18 cellular contexts compared by ENCODE assay signal in genomic region chr1:156543066-156543465, GRCh38. TPM values are rescaled to one million over a fixed set of nuclear protein-coding genes. Genes with fewer than 3 reads are reported as not detected.
DNase-seq lines count a peak whose midpoint lies in the region; ATAC-seq and TF ChIP-seq lines count a peak whose summit lies in the region.
"Had no signal": no experiment of that assay in that cellular context is flagged by ENCODE, and none has a peak within 500 bp of the region (broad histone marks: within the 10 kb centered on the region; RNA-seq: fewer than 3 reads in every experiment).

No MANE protein-coding gene starts in this region.

- H3K36me3 Mint-ChIP-seq in H9 (ENCODE audit: insufficient read depth in 1 of 3, low read depth in 3 of 3), result peaks cover 23 to 58% (median 55%) of the 10 kb centered on the region in 3 experiments
- no peaks in the 10 kb centered on the region for H3K36me3 Mint-ChIP-seq in CD4-positive, alpha-beta T cell (ENCODE audit: low read depth)

- no peak for DNase-seq in H9
- DNase-seq in fibroblast of pulmonary artery (ENCODE audit: low read depth), result peak; percentile 8
- peak in 1 of 2 donors; percentile 66 for DNase-seq in trophoblast cell
- DNase-seq in SK-N-DZ (ENCODE audit: low spot score), result no peak
- no peak for DNase-seq in CD4-positive, alpha-beta T cell
- no peak for DNase-seq in left ventricle myocardium inferior
- DNase-seq: GF-D8, HFFc6, NCI-H1092, NCI-H2227 treated with DMSO at 0.1 percent for 48 hours, NCI-H524 treated with DMSO at 0.1 percent for 48 hours, SHP77 treated with DMSO at 0.1 percent for 48 hours had no signal

- H3K4me1 ChIP-seq in H9 (ENCODE audit: insufficient read depth, low read length) (no peaks in the 10 kb centered on the region), trophoblast cell (ENCODE audit: control insufficient read depth in 1 of 2, insufficient read depth in 2 of 2, low read length in 2 of 2) (peaks cover 17 to 25% of the 10 kb centered on the region in 2 experiments), left ventricle myocardium inferior (peaks cover 2% of the 10 kb centered on the region)
- H3K4me1 ChIP-seq: A549 had no signal

- no peak overlapping the region for H3K4me3 Mint-ChIP-seq in H9
- no peak overlapping the region for H3K4me3 Mint-ChIP-seq in CD4-positive, alpha-beta T cell
- H3K4me3 Mint-ChIP-seq: CD14-positive monocyte, HFFc6 had no signal

- H4K8ac ChIP-seq in H9 (replicated peaks; ENCODE audit: insufficient read length, low read depth, low read length), result no peak overlapping the region
- no peak overlapping the region for H4K8ac ChIP-seq in trophoblast cell (ENCODE audit: low read depth, low read length)

- no peak for TF ChIP-seq CTCF in C4-2B (conservative IDR thresholded peaks at IDR 0.05)
- TF ChIP-seq CTCF in H9 (conservative IDR thresholded peaks at IDR 0.05), result no peak
- no peak for TF ChIP-seq CTCF in fibroblast of pulmonary artery (IDR thresholded peaks at IDR 0.05; ENCODE audit: low read length, missing control alignments)
- TF ChIP-seq CTCF in CD4-positive, alpha-beta T cell (IDR thresholded peaks at IDR 0.05), result no peak
- no peak for TF ChIP-seq CTCF in left ventricle myocardium inferior (IDR thresholded peaks at IDR 0.05; ENCODE audit: borderline replicate concordance)

- no CpG with 5 or more reads among the region's 1 CpG for WGBS in H9 (ENCODE audit: extremely low coverage, insufficient read length, low lambda C conversion rate)
- no CpG with 5 or more reads among the region's 1 CpG for WGBS in trophoblast cell (ENCODE audit: extremely low coverage, insufficient coverage, insufficient read length)

- no peaks in the 10 kb centered on the region for H3K9me3 ChIP-seq in H9 (ENCODE audit: control insufficient read depth, low read depth, low read length)
- no peaks in the 10 kb centered on the region for H3K9me3 ChIP-seq in trophoblast cell (ENCODE audit: insufficient read depth, low read depth, low read length)
- no peaks in the 10 kb centered on the region for H3K9me3 ChIP-seq in CD4-positive, alpha-beta T cell (ENCODE audit: control insufficient read depth, low read length)
- H3K9me3 ChIP-seq in left ventricle myocardium inferior (replicated peaks), result no peaks in the 10 kb centered on the region
- H3K9me3 ChIP-seq: A549 had no signal

- no peak for ATAC-seq in GM18511 (IDR thresholded peaks at IDR 0.05; ENCODE audit: unreplicated experiment)
- ATAC-seq in CD4-positive, alpha-beta T cell (ENCODE audit: poor library complexity), result no peak
- ATAC-seq: A549 had no signal

- no peaks in the 10 kb centered on the region for H3K23me2 ChIP-seq in H9 (ENCODE audit: insufficient read length, low read depth, low read length, poor library complexity, severe bottlenecking)

- no peak overlapping the region for H4K5ac ChIP-seq in H9 (ENCODE audit: insufficient read length, low read depth, low read length)

- no peak overlapping the region for H2BK120ac ChIP-seq in H9 (ENCODE audit: low read depth, low read length, poor library complexity, severe bottlenecking)
- no peak overlapping the region for H2BK120ac ChIP-seq in trophoblast cell (ENCODE audit: insufficient read depth, low read length, poor library complexity)

- H3K56ac ChIP-seq in H9 (ENCODE audit: insufficient read length, low read depth, low read length), result no peak overlapping the region

- H3K4me2 ChIP-seq in H9 (ENCODE audit: insufficient read depth, insufficient read length, low read length) (no peak overlapping the region), trophoblast cell (ENCODE audit: low read length) (peak overlapping the region; percentile 11)
- H3K4me2 ChIP-seq: A549 had no signal

- H2AFZ ChIP-seq in H9 (ENCODE audit: low read length) (no peak overlapping the region), trophoblast cell (ENCODE audit: insufficient read depth, low read length, poor library complexity) (no peak overlapping the region)

- H3K4me3 ChIP-seq in fibroblast of pulmonary artery (replicated peaks; ENCODE audit: low read depth, low read length) (no peak overlapping the region), trophoblast cell (ENCODE audit: low read depth, low read length) (no peak overlapping the region), left ventricle myocardium inferior (no peak overlapping the region)
- H3K4me3 ChIP-seq: A549 had no signal

- H3T11ph ChIP-seq in H9 (ENCODE audit: low read length), result no peak overlapping the region

- H2BK15ac ChIP-seq in H9 (ENCODE audit: low read depth, low read length), result no peak overlapping the region

- no peak overlapping the region for H3K4ac ChIP-seq in H9 (ENCODE audit: low read depth, low read length)
- no peak overlapping the region for H3K4ac ChIP-seq in trophoblast cell (ENCODE audit: low read depth, low read length)

- H4K20me1 ChIP-seq in H9 (ENCODE audit: control insufficient read depth, insufficient read depth, insufficient read length), result no peaks in the 10 kb centered on the region

- H2BK20ac ChIP-seq in H9 (ENCODE audit: low read depth, low read length, poor library complexity, severe bottlenecking), result no peak overlapping the region

- H3K79me2 ChIP-seq in H9 (ENCODE audit: insufficient read depth, low read length) (no peaks in the 10 kb centered on the region), trophoblast cell (ENCODE audit: control insufficient read depth, insufficient read depth, low read length, poor library complexity) (no peaks in the 10 kb centered on the region)

- CTCF ChIA-PET in CD4-positive, alpha-beta T cell (lab: Charles Lee), result no interaction called here

- H3K9me3 Mint-ChIP-seq in H9, result no peaks in the 10 kb centered on the region
- H3K9me3 Mint-ChIP-seq in CD4-positive, alpha-beta T cell, result no peaks in the 10 kb centered on the region
- H3K9me3 Mint-ChIP-seq: CD14-positive monocyte, HFFc6 had no signal

- no peak overlapping the region for H4K12ac ChIP-seq in trophoblast cell (ENCODE audit: low read depth, low read length)

- H3K27ac Mint-ChIP-seq in H9, result peak overlapping the region in 2 of 3 experiments; percentile 5 to 23; a peak in 2 of 7 replicates
- no peak overlapping the region for H3K27ac Mint-ChIP-seq in CD4-positive, alpha-beta T cell
- H3K27ac Mint-ChIP-seq: HFFc6 had no signal

- H3K27me3 Mint-ChIP-seq in H9 (ENCODE audit: low read depth), result no peaks in the 10 kb centered on the region
- H3K27me3 Mint-ChIP-seq in CD4-positive, alpha-beta T cell, result no peaks in the 10 kb centered on the region

- H3K27me3 ChIP-seq in H9 (ENCODE audit: insufficient read depth, low read length), result no peaks in the 10 kb centered on the region
- H3K27me3 ChIP-seq in trophoblast cell (ENCODE audit: insufficient read depth, low read length), result no peaks in the 10 kb centered on the region
- H3K27me3 ChIP-seq in CD4-positive, alpha-beta T cell (ENCODE audit: control insufficient read depth, insufficient read depth, low read length), result no peaks in the 10 kb centered on the region
- no peaks in the 10 kb centered on the region for H3K27me3 ChIP-seq in left ventricle myocardium inferior (ENCODE audit: low read depth)

- no peak overlapping the region for H2BK5ac ChIP-seq in H9 (ENCODE audit: insufficient read length, low read length)
- H2BK5ac ChIP-seq in trophoblast cell (ENCODE audit: low read depth, low read length, poor library complexity), result peak overlapping the region; percentile 4

- H3K4me1 Mint-ChIP-seq in H9, result peaks cover 3 to 9% of the 10 kb centered on the region in 2 experiments; a peak in 2 of 4 replicates
- no peaks in the 10 kb centered on the region for H3K4me1 Mint-ChIP-seq in CD4-positive, alpha-beta T cell (ENCODE audit: low read depth)

- H2BK12ac ChIP-seq in H9 (ENCODE audit: insufficient read length, low read depth, low read length) (no peak overlapping the region), trophoblast cell (ENCODE audit: low read length) (no peak overlapping the region)

- no peak overlapping the region for H4K91ac ChIP-seq in H9 (ENCODE audit: insufficient read length, low read depth, low read length)
- H4K91ac ChIP-seq in trophoblast cell (ENCODE audit: low read depth, low read length), result no peak overlapping the region

- H3K36me3 ChIP-seq in trophoblast cell (ENCODE audit: control insufficient read depth in 1 of 2, insufficient read depth in 2 of 2, low read length in 2 of 2) (peaks cover 36 to 47% of the 10 kb centered on the region in 2 experiments), left ventricle myocardium inferior (no peaks in the 10 kb centered on the region)

- no peaks in the 10 kb centered on the region for H3K79me1 ChIP-seq in H9 (ENCODE audit: insufficient read depth, low read depth, low read length, poor library complexity, severe bottlenecking)
- peaks cover 6% of the 10 kb centered on the region for H3K79me1 ChIP-seq in trophoblast cell (ENCODE audit: low read length)

- intact Hi-C loops in CD4-positive, alpha-beta T cell (cut with DNase I, micrococcal nuclease), result loop anchor here in 1 of 2 experiments (10.0 kb wide), 1 partner anchor 58 kb away; no protein-coding TSS in a partner anchor
- intact Hi-C loops in left ventricle myocardium inferior (cut with micrococcal nuclease), result no loop called here

- H3K18ac ChIP-seq in H9 (ENCODE audit: insufficient read length, low read depth, low read length) (no peak overlapping the region), trophoblast cell (ENCODE audit: low read length) (no peak overlapping the region)

- H3K23ac ChIP-seq in H9 (ENCODE audit: insufficient read length, low read depth, low read length) (no peak overlapping the region), trophoblast cell (ENCODE audit: low read length) (no peak overlapping the region)

- H2AK5ac ChIP-seq in H9 (ENCODE audit: insufficient read length, low read length) (no peak overlapping the region), trophoblast cell (ENCODE audit: low read length) (no peak overlapping the region)

- H3K9ac ChIP-seq in H9 (ENCODE audit: extremely low read depth, insufficient read length, low read length) (no peak overlapping the region), trophoblast cell (ENCODE audit: low read length) (no peak overlapping the region)

- peak overlapping the region; percentile 25 for H3K27ac ChIP-seq in C4-2B
- no peak overlapping the region for H3K27ac ChIP-seq in H9 (ENCODE audit: insufficient read length, low read depth, low read length)
- peak overlapping the region; percentile 66 for H3K27ac ChIP-seq in trophoblast cell (ENCODE audit: low read depth, low read length)
- no peak overlapping the region for H3K27ac ChIP-seq in CD4-positive, alpha-beta T cell (ENCODE audit: low read depth, low read length)
- no peak overlapping the region for H3K27ac ChIP-seq in left ventricle myocardium inferior (replicated peaks)
- H3K27ac ChIP-seq: A549 had no signal

- H3K14ac ChIP-seq in H9 (ENCODE audit: insufficient read depth, low read length) (no peak overlapping the region), trophoblast cell (ENCODE audit: low read length) (no peak overlapping the region)

- POLR2A ChIA-PET in CD4-positive, alpha-beta T cell (lab: Charles Lee), result interaction anchor here (1.0 to 1.4 kb wide), 3 partner anchors 34 to 42 kb away, joined by 3 to 5 read pairs (median 3); partner anchors contain the start of gene MEF2D

RNA-seq across cellular contexts. Expression of gene IQGAP3, which starts 29.3 kb away (rescaled TPM):
- total RNA-seq in H9 (2021) (24.5 and 24.7 TPM in 2 replicates), left ventricle myocardium inferior (0.36 TPM)
- 14.7 and 15.2 TPM in 2 replicates for polyA plus RNA-seq in trophoblast cell (2013)
- polyA plus RNA-seq in SK-N-DZ (2014; cell fraction: cytosol; rRNA removed), result 21.6 and 24.0 TPM in 2 replicates
- 110 and 166 TPM in 2 replicates for polyA plus RNA-seq in SK-N-DZ (2014; cell fraction: nucleus; rRNA removed)
- not detected for total RNA-seq in CD4-positive, alpha-beta T cell

RNA-seq across cellular contexts. Expression of gene TTC24, which starts 36.5 kb away (rescaled TPM):
- total RNA-seq in H9 (2021) (0.26 TPM in 1 of 2 replicates, not detected in the other), left ventricle myocardium inferior (not detected)
- polyA plus RNA-seq in trophoblast cell (2013), result not detected in 2 replicates
- 0.44 TPM in 1 of 2 replicates, not detected in the other for polyA plus RNA-seq in SK-N-DZ (2014; cell fraction: cytosol; rRNA removed)
- polyA plus RNA-seq in SK-N-DZ (2014; cell fraction: nucleus; rRNA removed), result 0.15 and 0.95 TPM in 2 replicates
- 1 to 10 TPM; 5.7 to 8.1 TPM for total RNA-seq in CD4-positive, alpha-beta T cell
- total RNA-seq: H1, HFFc6, MCF 10A had no signal
- polyA plus RNA-seq: A549 had no signal

RNA-seq across cellular contexts. Expression of gene MEF2D, which starts 42.5 kb away (rescaled TPM):
- total RNA-seq in H9 (2021) (18.7 and 20.8 TPM in 2 replicates), left ventricle myocardium inferior (96.8 TPM)
- polyA plus RNA-seq in trophoblast cell (2013), result 10.5 and 10.7 TPM in 2 replicates
- 5.8 and 6.3 TPM in 2 replicates for polyA plus RNA-seq in SK-N-DZ (2014; cell fraction: cytosol; rRNA removed)
- polyA plus RNA-seq in SK-N-DZ (2014; cell fraction: nucleus; rRNA removed), result 11.9 and 15.0 TPM in 2 replicates
- 100 to 1,000 TPM; 155 to 162 TPM for total RNA-seq in CD4-positive, alpha-beta T cell

RNA-seq across cellular contexts. Expression of gene NAXE, which starts 48.5 kb away (rescaled TPM):
- total RNA-seq in H9 (2021) (96.6 and 100 TPM in 2 replicates), left ventricle myocardium inferior (102 TPM)
- 46.9 and 47.2 TPM in 2 replicates for polyA plus RNA-seq in trophoblast cell (2013)
- 86.4 and 99.9 TPM in 2 replicates for polyA plus RNA-seq in SK-N-DZ (2014; cell fraction: cytosol; rRNA removed)
- 46.6 and 66.0 TPM in 2 replicates for polyA plus RNA-seq in SK-N-DZ (2014; cell fraction: nucleus; rRNA removed)
- total RNA-seq in CD4-positive, alpha-beta T cell, result 10 to 100 TPM; 23.3 to 27.8 TPM

RNA-seq across cellular contexts. Expression of gene GPATCH4, which starts 58.2 kb away (rescaled TPM):
- total RNA-seq in H9 (2021) (64.6 and 71.7 TPM in 2 replicates), left ventricle myocardium inferior (15.1 TPM)
- polyA plus RNA-seq in trophoblast cell (2013), result 16.5 and 16.8 TPM in 2 replicates
- polyA plus RNA-seq in SK-N-DZ (2014; cell fraction: cytosol; rRNA removed), result 23.0 and 26.2 TPM in 2 replicates
- 37.6 and 44.8 TPM in 2 replicates for polyA plus RNA-seq in SK-N-DZ (2014; cell fraction: nucleus; rRNA removed)
- total RNA-seq in CD4-positive, alpha-beta T cell, result 10 to 100 TPM; 35.3 to 36.3 TPM

Comparison
In these comparisons a context has a peak if more than half of its experiments do, and no peak if none do; other contexts are left out.
1. H3K27ac ChIP-seq: peak in C4-2B (single experiment) and trophoblast cell (single experiment); none in H9 (single experiment), CD4-positive, alpha-beta T cell (single experiment) and left ventricle myocardium inferior (single experiment).
2. RNA of gene IQGAP3, which starts 29.3 kb away (total RNA-seq): 24.5 to 24.7 TPM in H9; 0.36 TPM in left ventricle myocardium inferior (single experiment) and not detected in CD4-positive, alpha-beta T cell; every median in the first group is over 10 times any median in the second.